8 cellular contexts compared by ENCODE assay signal in the genomic region with DNA sequence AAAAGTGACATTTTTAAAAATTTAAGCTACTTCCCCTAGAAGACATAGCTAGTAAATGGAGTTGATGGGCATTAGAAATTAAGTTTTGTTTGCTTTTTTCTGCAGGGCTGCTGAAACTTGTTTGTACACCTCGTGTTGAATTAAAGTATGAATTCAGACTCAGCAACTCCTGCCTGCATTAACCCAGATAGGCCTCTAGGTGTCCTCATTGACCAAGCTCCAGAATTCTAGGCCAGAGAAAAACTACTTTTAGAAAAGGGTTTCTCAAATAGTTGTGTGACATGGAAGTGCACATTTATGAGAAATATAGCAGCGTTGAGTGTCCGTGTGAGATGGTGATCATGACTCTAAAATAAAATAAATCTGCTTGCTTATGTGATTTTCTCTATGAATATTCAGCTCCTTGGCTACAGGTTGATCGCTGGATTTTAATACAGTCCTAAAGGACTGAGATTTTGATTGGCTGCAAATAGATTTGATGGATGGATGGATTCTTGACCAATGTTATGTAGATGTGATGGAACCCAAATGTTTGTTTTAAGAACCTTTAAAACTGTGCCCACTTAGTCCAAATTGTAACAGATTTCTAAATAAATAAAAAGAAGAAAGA. TPM values are rescaled to one million over a fixed set of nuclear protein-coding genes. Genes with fewer than 3 reads are reported as not detected.
A peak's percentile ranks its signal among the peaks of the same experiment; 100 is the strongest.
DNase-seq lines count a peak whose midpoint lies in the region; ATAC-seq and TF ChIP-seq lines count a peak whose summit lies in the region.

No MANE protein-coding gene starts in this region.

- no peaks in the 10 kb centered on the region for H3K27me3 Mint-ChIP-seq in type B pancreatic cell

- H3K4me3 ChIP-seq in AG09309 (ENCODE audit: control insufficient read depth, low read depth, low read length) = no peak overlapping the region

- no peaks in the 10 kb centered on the region for H3K36me3 Mint-ChIP-seq in type B pancreatic cell

- DNase-seq in AG09309 (ENCODE audit: low read depth) (peak; percentile 16), KBM-7 (peak; percentile 65), T follicular helper cell (ENCODE audit: low read depth) (peak; percentile 3), dermis microvascular lymphatic vessel endothelial cell (ENCODE audit: low read depth in 2 of 2) (peak; percentile 43 to 65), lung microvascular endothelial cell (ENCODE audit: low read depth in 2 of 2) (peak; percentile 63 to 74), type B pancreatic cell (ENCODE audit: extremely low spot score, unreplicated experiment) (no peak)

- H3K4me3 Mint-ChIP-seq in type B pancreatic cell = no peak overlapping the region

- H3K27ac Mint-ChIP-seq in type B pancreatic cell = no peak overlapping the region

- TF ChIP-seq CTCF in AG09309 (IDR thresholded peaks at IDR 0.05; ENCODE audit: control insufficient read depth, insufficient read depth, low read depth, low read length, missing control alignments) = peak; percentile 90
- peak; percentile 89 for TF ChIP-seq CTCF in GM12872 (IDR thresholded peaks at IDR 0.05; ENCODE audit: insufficient read depth, low read depth, low read length)
- TF ChIP-seq CTCF in type B pancreatic cell (conservative IDR thresholded peaks at IDR 0.05) = peak; percentile 97

- H3K4me1 Mint-ChIP-seq in type B pancreatic cell (ENCODE audit: unreplicated experiment) = peaks cover 15% of the 10 kb centered on the region

- no peak for ATAC-seq in HG03457 (IDR thresholded peaks at IDR 0.05; ENCODE audit: unreplicated experiment)

- in situ Hi-C loops in KBM-7 (cut with MboI; ENCODE audit: low pct_unique_long_range_greater_than_20kb, low sequenced_read_pairs) = loop anchor here (25.0 kb wide), 2 partner anchors 151 to 251 kb away; no protein-coding TSS in a partner anchor

- H3K9me3 Mint-ChIP-seq in type B pancreatic cell = no peaks in the 10 kb centered on the region

RNA-seq across cellular contexts. Expression of gene LMOD3, which starts 39.3 kb away (rescaled TPM):
- total RNA-seq in dermis microvascular lymphatic vessel endothelial cell = not detected in 2 replicates
- total RNA-seq in lung microvascular endothelial cell = not detected in 2 replicates
- 0.12 TPM in 1 of 2 replicates, not detected in the other for total RNA-seq in type B pancreatic cell (ENCODE audit: low replicate concordance)
